10 cellular contexts compared by ENCODE assay signal in genomic region chr1:209150114-209150513, GRCh38.
DNase-seq lines count a peak whose midpoint lies in the region; ATAC-seq and TF ChIP-seq lines count a peak whose summit lies in the region.
"Had no signal": no experiment of that assay in that cellular context is flagged by ENCODE, and none has a peak within 500 bp of the region (broad histone marks: within the 10 kb centered on the region; RNA-seq: fewer than 3 reads in every experiment).

No MANE protein-coding gene starts in this region.

- DNase-seq in Daoy (ENCODE audit: low read depth) (peak; percentile 24), Kasumi-1 (lab: John Stamatoyannopoulos, UW) (peak; percentile 37 to 40), adrenal gland (peak in 5 of 7 donors; percentile 20 to 29 (median 26)), kidney epithelial cell (ENCODE audit: low read depth) (peak; percentile 26), sciatic nerve (ENCODE audit: low spot score) (no peak)
- DNase-seq in CD4-positive, alpha-beta memory T cell: no peak
- DNase-seq: ovary had no signal

- H3K36me3 ChIP-seq in adrenal gland (replicated peaks in 1 of 2): no peaks in the 10 kb centered on the region
- no peaks in the 10 kb centered on the region for H3K36me3 ChIP-seq in kidney epithelial cell (ENCODE audit: control insufficient read depth, insufficient read depth, low read length)
- no peaks in the 10 kb centered on the region for H3K36me3 ChIP-seq in CD4-positive, alpha-beta memory T cell (ENCODE audit: insufficient read depth, low read length)
- H3K36me3 ChIP-seq: ovary had no signal

- CTCF ChIA-PET in CD4-positive, alpha-beta memory T cell (lab: Charles Lee; ENCODE audit: partially characterized antibody): no interaction called here

- H3K4me1 Mint-ChIP-seq in CD4-positive, alpha-beta memory T cell: no peaks in the 10 kb centered on the region

- H3K27me3 ChIP-seq in adrenal gland: no peaks in the 10 kb centered on the region
- H3K27me3 ChIP-seq in kidney epithelial cell (ENCODE audit: control insufficient read depth, insufficient read depth, low read length): no peaks in the 10 kb centered on the region
- H3K27me3 ChIP-seq in CD4-positive, alpha-beta memory T cell (ENCODE audit: insufficient read depth, low read length): no peaks in the 10 kb centered on the region
- H3K27me3 ChIP-seq: ovary had no signal

- H3K36me3 Mint-ChIP-seq in CD4-positive, alpha-beta memory T cell: no peaks in the 10 kb centered on the region

- intact Hi-C loops in adrenal gland (cut with DNase I): no loop called here
- intact Hi-C loops in sciatic nerve (cut with DNase I): no loop called here
- intact Hi-C loops in CD4-positive, alpha-beta memory T cell (cut with micrococcal nuclease): no loop called here

- H3K9me3 ChIP-seq in adrenal gland (replicated peaks in 1 of 3): no peaks in the 10 kb centered on the region
- no peaks in the 10 kb centered on the region for H3K9me3 ChIP-seq in CD4-positive, alpha-beta memory T cell (ENCODE audit: control insufficient read depth in 1 of 2, low read length in 2 of 2)
- H3K9me3 ChIP-seq: ovary had no signal

- POLR2A ChIA-PET in CD4-positive, alpha-beta memory T cell (lab: Charles Lee; ENCODE audit: partially characterized antibody): no interaction called here

- no peak overlapping the region for H3K27ac Mint-ChIP-seq in CD4-positive, alpha-beta memory T cell
- H3K27ac Mint-ChIP-seq: activated T-helper 1 cell treated with anti-CD3 and anti-CD28 coated beads, Interleukin-12 subunit alpha, Interleukin-12 subunit beta, Interleukin-2, Interleukin-4 antibody, amounts not matched to agents 30 ng/mL and 10 ng/mL and 1 ng/mL, durations not matched to agents 14 hours and 24 hours and 36 hours had no signal

- TF ChIP-seq CTCF in adrenal gland (IDR thresholded peaks at IDR 0.05): no peak
- TF ChIP-seq CTCF in kidney epithelial cell (IDR thresholded peaks at IDR 0.05; ENCODE audit: insufficient read depth, low read length, poor library complexity, severe bottlenecking): no peak

- H3K4me1 ChIP-seq in adrenal gland (replicated peaks in 1 of 2): no peaks in the 10 kb centered on the region
- H3K4me1 ChIP-seq in CD4-positive, alpha-beta memory T cell (ENCODE audit: insufficient read depth, low read length): no peaks in the 10 kb centered on the region

- H3K9me3 Mint-ChIP-seq in CD4-positive, alpha-beta memory T cell: peaks cover 0 to 4% (median 0%) of the 10 kb centered on the region in 8 donors
- H3K9me3 Mint-ChIP-seq: activated T-helper 1 cell treated with anti-CD3 and anti-CD28 coated beads, Interleukin-12 subunit alpha, Interleukin-12 subunit beta, Interleukin-2, Interleukin-4 antibody, amounts not matched to agents 30 ng/mL and 10 ng/mL and 1 ng/mL, durations not matched to agents 14 hours and 24 hours and 36 hours had no signal

- 7 to 16% (median 13%) methylated on average over 3 of the region's 3 CpGs for WGBS in adrenal gland, 4 donors

- no peak for ATAC-seq in HG03354 (IDR thresholded peaks at IDR 0.05; ENCODE audit: poor library complexity, severe bottlenecking, unreplicated experiment)
- ATAC-seq in sciatic nerve: no peak
- ATAC-seq in HG03196 (IDR thresholded peaks at IDR 0.05; ENCODE audit: unreplicated experiment): no peak

- no peak for TF ChIP-seq POLR2A in adrenal gland (IDR thresholded peaks at IDR 0.05)

- no peaks in the 10 kb centered on the region for H3K27me3 Mint-ChIP-seq in CD4-positive, alpha-beta memory T cell

- no peak overlapping the region for H3K4me3 ChIP-seq in adrenal gland
- H3K4me3 ChIP-seq in kidney epithelial cell (ENCODE audit: low read depth, low read length): no peak overlapping the region
- no peak overlapping the region for H3K4me3 ChIP-seq in CD4-positive, alpha-beta memory T cell (ENCODE audit: low read length in 2 of 2)
- H3K4me3 ChIP-seq: ovary had no signal

- H3K4me3 Mint-ChIP-seq in CD4-positive, alpha-beta memory T cell: no peak overlapping the region
- H3K4me3 Mint-ChIP-seq: activated T-helper 1 cell treated with anti-CD3 and anti-CD28 coated beads, Interleukin-12 subunit alpha, Interleukin-12 subunit beta, Interleukin-2, Interleukin-4 antibody, amounts not matched to agents 30 ng/mL and 10 ng/mL and 1 ng/mL, durations not matched to agents 14 hours and 24 hours and 36 hours had no signal

- H3K27ac ChIP-seq in adrenal gland: no peak overlapping the region
- no peak overlapping the region for H3K27ac ChIP-seq in CD4-positive, alpha-beta memory T cell (ENCODE audit: low read depth, low read length)
- H3K27ac ChIP-seq: ovary had no signal

Comparison
In these comparisons a context has a peak if more than half of its experiments do, and no peak if none do; other contexts are left out.
1. DNase-seq: peak in Daoy (single experiment), Kasumi-1 (2 of 2), adrenal gland (5 of 7) and kidney epithelial cell (single experiment); none in sciatic nerve (single experiment) and CD4-positive, alpha-beta memory T cell (0 of 5).